8 cellular contexts compared by ENCODE assay signal in genomic region chr6:33323623-33323948, GRCh38. TPM values are rescaled to one million over a fixed set of nuclear protein-coding genes. Genes with fewer than 3 reads are reported as not detected.
DNase-seq lines count a peak whose midpoint lies in the region; ATAC-seq, FAIRE-seq and TF ChIP-seq lines count a peak whose summit lies in the region.

No MANE protein-coding gene starts in this region.

- H3K27me3 ChIP-seq in Loucy (ENCODE audit: insufficient read depth, low read length, poor library complexity, severe bottlenecking), result no peaks in the 10 kb centered on the region
- no peaks in the 10 kb centered on the region for H3K27me3 ChIP-seq in bronchial epithelial cell (ENCODE audit: control insufficient read depth, insufficient read depth, low read length)

- peaks cover 21% of the 10 kb centered on the region for H4K20me1 ChIP-seq in Loucy (ENCODE audit: insufficient read depth, low read length, poor library complexity, severe bottlenecking)

- peak overlapping the region; percentile 96 to 100 (median 99) for H3K4me3 Mint-ChIP-seq in naive thymus-derived CD8-positive, alpha-beta T cell

- no peaks in the 10 kb centered on the region for H3K9me3 ChIP-seq in Loucy (ENCODE audit: insufficient read depth, low read depth, low read length)

- peaks cover 0 to 37% (median 13%) of the 10 kb centered on the region in 3 donors for H3K36me3 Mint-ChIP-seq in naive thymus-derived CD8-positive, alpha-beta T cell

- H3K27me3 Mint-ChIP-seq in naive thymus-derived CD8-positive, alpha-beta T cell, result no peaks in the 10 kb centered on the region

- H3K4me2 ChIP-seq in Loucy (ENCODE audit: low read depth, low read length, poor library complexity, severe bottlenecking), result peak overlapping the region; percentile 76

- POLR2A ChIA-PET in naive thymus-derived CD8-positive, alpha-beta T cell (lab: Charles Lee), result interaction anchor here (0.7 to 1.5 kb wide), 10 partner anchors 13 to 353 kb away, joined by 3 to 5 read pairs (median 4); partner anchors contain the start of genes BAK1 and RING1

- peak overlapping the region; percentile 80 for H2AFZ ChIP-seq in Loucy (ENCODE audit: low read length)

- DNase-seq in NCI-H526 treated with DMSO at 0.1 percent for 48 hours (lab: John Stamatoyannopoulos, UW) (peak; percentile 70), NCI-H526 (lab: John Stamatoyannopoulos, UW) (no peak), bronchial epithelial cell (ENCODE audit: low read depth) (no peak), T-helper 9 cell (no peak), NCI-H1694 (lab: John Stamatoyannopoulos, UW) (no peak), NCI-H2081 treated with DMSO at 0.1 percent for 48 hours (lab: John Stamatoyannopoulos, UW) (no peak)
- peak in 1 of 10 donors; percentile 22 for DNase-seq in naive thymus-derived CD8-positive, alpha-beta T cell

- H3K9me3 Mint-ChIP-seq in naive thymus-derived CD8-positive, alpha-beta T cell, result no peaks in the 10 kb centered on the region

- peak overlapping the region; percentile 92 for H3K4me3 ChIP-seq in Loucy (ENCODE audit: low read length, poor library complexity, severe bottlenecking)
- H3K4me3 ChIP-seq in bronchial epithelial cell (ENCODE audit: low read depth, low read length), result peak overlapping the region; percentile 77

- H3K36me3 ChIP-seq in Loucy (ENCODE audit: insufficient read depth, low read length) (peaks cover 23% of the 10 kb centered on the region; the same call in 1 of the 2 replicates), bronchial epithelial cell (ENCODE audit: control insufficient read depth, insufficient read depth, low read length) (peaks cover 20% of the 10 kb centered on the region)

- H3K9ac ChIP-seq in Loucy (ENCODE audit: low read depth, low read length, poor library complexity, severe bottlenecking), result peak overlapping the region; percentile 49

- no peak for FAIRE-seq in bronchial epithelial cell (lab: Jason Lieb, UNC)

- H3K27ac Mint-ChIP-seq in naive thymus-derived CD8-positive, alpha-beta T cell, result peak overlapping the region; percentile 94 to 98 (median 97)

- peaks cover 41% of the 10 kb centered on the region for H3K79me2 ChIP-seq in Loucy (ENCODE audit: insufficient read depth, low read length)

- H3K4me1 ChIP-seq in Loucy (ENCODE audit: insufficient read depth, low read length, poor library complexity, severe bottlenecking), result peaks cover 43% of the 10 kb centered on the region

- no peaks in the 10 kb centered on the region for H3K9me2 ChIP-seq in Loucy (replicated peaks; ENCODE audit: low read depth, low read length)

- peaks cover 1% of the 10 kb centered on the region; the same call in 1 of the 2 replicates for H3F3A ChIP-seq in Loucy (ENCODE audit: low read depth)

- H3K4me1 Mint-ChIP-seq in naive thymus-derived CD8-positive, alpha-beta T cell, result peaks cover 31 to 56% (median 52%) of the 10 kb centered on the region in 4 donors

- no peak for TF ChIP-seq CTCF in Loucy (conservative IDR thresholded peaks at IDR 0.05; ENCODE audit: low read length)
- no peak for TF ChIP-seq CTCF in bronchial epithelial cell (IDR thresholded peaks at IDR 0.05; ENCODE audit: insufficient read depth, low read length, severe bottlenecking)

- no peak for ATAC-seq in naive thymus-derived CD8-positive, alpha-beta T cell

RNA-seq across cellular contexts. Expression of gene DAXX, which starts 0.8 kb away (rescaled TPM):
- total RNA-seq in bronchial epithelial cell, result 27.4 and 53.1 TPM in 2 replicates
- 10 to 100 TPM; 88.0 to 88.1 TPM for total RNA-seq in naive thymus-derived CD8-positive, alpha-beta T cell
- 100 to 1,000 TPM in 1 of 3 donors, 10 to 100 TPM in 2; 77.5 to 132 (median 86.5) TPM for polyA plus RNA-seq in naive thymus-derived CD8-positive, alpha-beta T cell

RNA-seq across cellular contexts. Expression of gene ZBTB22, which starts 6.0 kb away (rescaled TPM):
- 13.2 and 20.1 TPM in 2 replicates for total RNA-seq in bronchial epithelial cell
- 10 to 100 TPM; 29.7 to 33.6 TPM for total RNA-seq in naive thymus-derived CD8-positive, alpha-beta T cell
- 10 to 100 TPM; 10.4 to 13.4 (median 10.7) TPM for polyA plus RNA-seq in naive thymus-derived CD8-positive, alpha-beta T cell

RNA-seq across cellular contexts. Expression of gene TAPBP, which starts 9.7 kb away (rescaled TPM):
- 11.6 and 24.3 TPM in 2 replicates for total RNA-seq in bronchial epithelial cell
- 100 to 1,000 TPM; 212 to 215 TPM for total RNA-seq in naive thymus-derived CD8-positive, alpha-beta T cell
- 100 to 1,000 TPM; 259 to 372 (median 327) TPM for polyA plus RNA-seq in naive thymus-derived CD8-positive, alpha-beta T cell

RNA-seq across cellular contexts. Expression of gene RGL2, which starts 24.8 kb away (rescaled TPM):
- 22.6 and 27.7 TPM in 2 replicates for total RNA-seq in bronchial epithelial cell
- total RNA-seq in naive thymus-derived CD8-positive, alpha-beta T cell, result 10 to 100 TPM; 60.3 to 66.4 TPM
- 1 to 10 TPM; 5.3 to 9.9 (median 7.0) TPM for polyA plus RNA-seq in naive thymus-derived CD8-positive, alpha-beta T cell

RNA-seq across cellular contexts. Expression of gene PFDN6, which starts 34.2 kb away (rescaled TPM):
- total RNA-seq in bronchial epithelial cell, result 61.7 and 64.5 TPM in 2 replicates
- total RNA-seq in naive thymus-derived CD8-positive, alpha-beta T cell, result 10 to 100 TPM; 30.4 to 36.6 TPM
- polyA plus RNA-seq in naive thymus-derived CD8-positive, alpha-beta T cell, result 10 to 100 TPM; 33.4 to 38.2 (median 35.5) TPM
